ENCODE assay signal across 23 cellular contexts in the genomic region with DNA sequence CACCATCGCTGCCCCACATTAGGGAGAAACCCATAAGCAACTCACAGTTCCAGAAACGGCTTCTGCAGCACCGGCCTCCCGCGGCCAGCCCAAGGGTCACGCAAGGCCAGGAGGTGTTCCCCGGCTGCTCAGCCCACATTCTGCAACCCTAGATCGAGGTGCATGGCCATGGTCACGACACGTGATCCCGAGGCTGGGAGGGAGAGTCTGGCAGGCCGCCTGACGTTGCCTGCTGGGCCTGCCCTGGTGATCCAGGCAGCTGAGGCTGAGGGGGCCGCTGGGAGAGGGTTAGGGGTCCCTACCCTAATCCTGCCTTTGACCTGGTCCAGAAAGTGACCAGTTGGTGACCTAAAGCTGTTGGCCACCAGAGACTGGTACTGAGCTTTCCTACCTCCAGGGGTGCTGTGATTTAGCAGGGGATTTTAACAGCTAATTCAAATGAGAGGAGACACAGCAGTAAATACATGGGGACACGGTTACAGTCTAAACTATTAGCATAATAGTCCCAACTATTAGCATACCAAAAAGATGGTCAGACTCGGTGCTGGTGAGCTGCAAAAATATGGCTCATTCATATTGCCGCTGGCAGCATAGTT.
DNase-seq lines count a peak whose midpoint lies in the region; ATAC-seq, FAIRE-seq and TF ChIP-seq lines count a peak whose summit lies in the region.
"Had no signal": no experiment of that assay in that cellular context is flagged by ENCODE, and none has a peak within 500 bp of the region (broad histone marks: within the 10 kb centered on the region; RNA-seq: fewer than 3 reads in every experiment).

No MANE protein-coding gene starts in this region.

- no peak overlapping the region for H3K4me3 Mint-ChIP-seq in naive thymus-derived CD4-positive, alpha-beta T cell
- H3K4me3 Mint-ChIP-seq: activated naive CD8-positive, alpha-beta T cell; activated T-cell treated with anti-CD3 and anti-CD28 coated beads, Interleukin-2, amount 50 U/mL, for 72 hours; stimulated activated naive CD8-positive, alpha-beta T cell treated with anti-CD3 and anti-CD28 coated beads, Interleukin-15, amount 100 ng/mL, for 72 hours had no signal

- H4K8ac ChIP-seq in IMR-90 (ENCODE audit: low read depth in 2 of 2, low read length in 2 of 2): peak overlapping the region in 1 of 2 experiments; percentile 58; a peak in 1 of 4 replicates

- TF ChIP-seq POLR2A in IMR-90 (IDR thresholded peaks at IDR 0.05; ENCODE audit: low read depth, low read length) (no peak), K562 (conservative IDR thresholded peaks at IDR 0.05) (no peak), HepG2 (IDR thresholded peaks at IDR 0.05; ENCODE audit: insufficient read depth in 1 of 2, low read depth in 2 of 2, low read length in 2 of 2) (no peak), sigmoid colon (IDR thresholded peaks at IDR 0.05) (no peak)

- peak overlapping the region; percentile 82 for H2BK120ac ChIP-seq in IMR-90 (ENCODE audit: low read depth, low read length)

- peaks cover 27% of the 10 kb centered on the region for H3K9me1 ChIP-seq in IMR-90 (ENCODE audit: insufficient read depth, low read length)
- H3K9me1 ChIP-seq in K562 (ENCODE audit: control insufficient read depth, insufficient read depth, low read length): no peaks in the 10 kb centered on the region

- peaks cover 54% of the 10 kb centered on the region for H3K4me1 ChIP-seq in IMR-90 (ENCODE audit: control insufficient read depth, insufficient read depth, low read length)
- H3K4me1 ChIP-seq in K562 (replicated peaks in 1 of 2; ENCODE audit: control insufficient read depth in 2 of 2, insufficient read depth in 2 of 2, low read length in 2 of 2): peaks cover 8 to 57% of the 10 kb centered on the region in 2 experiments; a peak in 4 of 5 replicates
- H3K4me1 ChIP-seq in HepG2 (ENCODE audit: insufficient read depth, low read length): peaks cover 81% of the 10 kb centered on the region
- H3K4me1 ChIP-seq in sigmoid colon: peaks cover 0 to 94% (median 86%) of the 10 kb centered on the region in 4 donors
- H3K4me1 ChIP-seq in naive thymus-derived CD4-positive, alpha-beta T cell (ENCODE audit: control insufficient read depth in 2 of 2, insufficient read depth in 2 of 2, low read length in 2 of 2): no peaks in the 10 kb centered on the region

- H3K4me3 ChIP-seq in IMR-90 (ENCODE audit: insufficient read depth, low read depth, low read length) (no peak overlapping the region), K562 (no peak overlapping the region), HepG2 (replicated peaks in 1 of 3; ENCODE audit: insufficient read depth in 1 of 3, low read depth in 2 of 3, low read length in 3 of 3) (no peak overlapping the region), sigmoid colon (no peak overlapping the region)
- H3K4me3 ChIP-seq in naive thymus-derived CD4-positive, alpha-beta T cell (ENCODE audit: low read length): no peak overlapping the region
- H3K4me3 ChIP-seq: esophagus squamous epithelium, left lung, SK-N-MC, smooth muscle cell, upper lobe of left lung had no signal

- peak overlapping the region; percentile 86 for H2AK5ac ChIP-seq in IMR-90 (ENCODE audit: low read depth, low read length)

- in situ Hi-C loops in IMR-90 (cut with MboI; ENCODE audit: low sequenced_read_pairs): no loop called here
- in situ Hi-C loops in K562 (cut with MboI): no loop called here
- in situ Hi-C loops in HepG2 (cut with HindIII; ENCODE audit: extremely low pct_ligation_motif_present, low pct_unique_long_range_greater_than_20kb): loop anchor here (10.0 kb wide), 1 partner anchor 55 kb away; no protein-coding TSS in a partner anchor

- DNase-seq in IMR-90: no peak
- DNase-seq in K562 (ENCODE audit: extremely low read depth in 1 of 4, low spot score in 3 of 4): no peak
- DNase-seq in HepG2 (ENCODE audit: low spot score): peak; percentile 34
- no peak for DNase-seq in sigmoid colon
- no peak for DNase-seq in T1000 (lab: John Stamatoyannopoulos, UW)
- DNase-seq in naive thymus-derived CD4-positive, alpha-beta T cell: no peak
- DNase-seq in cerebellum (ENCODE audit: low spot score): no peak
- DNase-seq: activated CD4-positive, CD25-positive, alpha-beta regulatory T cell treated with anti-CD3 and anti-CD28 coated beads, Interleukin-2, amount 50 U/mL, for 72 hours; activated CD8-positive, alpha-beta memory T cell treated with anti-CD3 and anti-CD28 coated beads for 24 hours; activated T-cell treated with anti-CD3 and anti-CD28 coated beads, Interleukin-2, amount 50 U/mL, for 72 hours; esophagus squamous epithelium; MM.1S; NCI-H1436 treated with DMSO at 0.1 percent for 48 hours; NCI-H82; stimulated activated CD4-positive, alpha-beta T cell treated with anti-CD3 and anti-CD28 coated beads, Interleukin-4, amount 100 ng/mL, for 1 hour; stimulated activated naive CD8-positive, alpha-beta T cell treated with anti-CD3 and anti-CD28 coated beads, Interleukin-15, amount 100 ng/mL, for 72 hours had no signal

- H3K36me3 Mint-ChIP-seq in naive thymus-derived CD4-positive, alpha-beta T cell: no peaks in the 10 kb centered on the region
- H3K36me3 Mint-ChIP-seq: activated naive CD8-positive, alpha-beta T cell had no signal

- peak overlapping the region; percentile 59; the same call in 1 of the 2 replicates for H3K14ac ChIP-seq in IMR-90 (replicated peaks; ENCODE audit: low read depth, low read length)

- H2AK9ac ChIP-seq in IMR-90 (replicated peaks; ENCODE audit: low read depth, low read length, poor library complexity): peak overlapping the region; percentile 76

- no peak overlapping the region for H3K18ac ChIP-seq in IMR-90 (ENCODE audit: low read depth, low read length)

- no peak for TF ChIP-seq RAD21 in IMR-90 (IDR thresholded peaks at IDR 0.05; ENCODE audit: low read length)
- no peak for TF ChIP-seq RAD21 in K562 (CRISPR knock-in tag; conservative IDR thresholded peaks at IDR 0.05 in 1 of 2, IDR thresholded peaks at IDR 0.05 in 1 of 2)
- TF ChIP-seq RAD21 in HepG2 (CRISPR knock-in tag; IDR thresholded peaks at IDR 0.05): no peak

- peaks cover under 1% of the 10 kb centered on the region; the same call in 1 of the 2 replicates for H3K9me3 ChIP-seq in IMR-90 (ENCODE audit: control insufficient read depth, insufficient read depth, low read length)
- peaks cover 11% of the 10 kb centered on the region for H3K9me3 ChIP-seq in K562 (replicated peaks; ENCODE audit: control insufficient read depth, insufficient read depth, low read depth, low read length)
- H3K9me3 ChIP-seq in HepG2 (ENCODE audit: low read length): no peaks in the 10 kb centered on the region
- no peaks in the 10 kb centered on the region for H3K9me3 ChIP-seq in sigmoid colon
- peaks cover 0 to 11% (median 0%) of the 10 kb centered on the region in 3 experiments for H3K9me3 ChIP-seq in naive thymus-derived CD4-positive, alpha-beta T cell (ENCODE audit: control insufficient read depth in 2 of 3, low read length in 3 of 3)
- H3K9me3 ChIP-seq: esophagus squamous epithelium, left lung, upper lobe of left lung had no signal

- POLR2A ChIA-PET in IMR-90 (lab: Charles Lee; ENCODE audit: unreplicated experiment): interaction anchor here (0.6 kb wide), 1 partner anchor 42 kb away, joined by 3 read pairs; no protein-coding TSS in a partner anchor
- POLR2A ChIA-PET in K562 (lab: Yijun Ruan, JAX): interaction anchor here (3.7 kb wide), 1 partner anchor 10 kb away, joined by 14 read pairs; no protein-coding TSS in a partner anchor
- POLR2A ChIA-PET in HepG2 (lab: Yijun Ruan, JAX): interaction anchor here (1.2 kb wide), 1 partner anchor 42 kb away, joined by 3 read pairs; no protein-coding TSS in a partner anchor
- POLR2A ChIA-PET in naive thymus-derived CD4-positive, alpha-beta T cell (lab: Charles Lee): no interaction called here

- TF ChIP-seq CTCF in IMR-90 (conservative IDR thresholded peaks at IDR 0.05; ENCODE audit: low read depth, low read length) (0 out of 2 replicates have a peak, but pooled peaks have one; percentile 7), K562 (IDR thresholded peaks at IDR 0.05 in 2 of 3, conservative IDR thresholded peaks at IDR 0.05 in 1 of 3; ENCODE audit: insufficient read depth in 2 of 3, low read depth in 1 of 3, low read length in 3 of 3) (no peak), HepG2 (CRISPR knock-in tag; IDR thresholded peaks at IDR 0.05) (peak; percentile 29; the same call in 1 of the 2 replicates), sigmoid colon (IDR thresholded peaks at IDR 0.05) (peak in 1 of 4 experiments; percentile 17)

- peaks cover 31 to 92% of the 10 kb centered on the region in 2 experiments for H3K79me1 ChIP-seq in IMR-90 (ENCODE audit: low read depth in 1 of 2, low read length in 2 of 2)

- dilution Hi-C loops in IMR-90 (cut with HindIII; ENCODE audit: low sequenced_read_pairs, unreplicated experiment): no loop called here

- FAIRE-seq in K562 (lab: Jason Lieb, UNC): peak; percentile 59
- peak; percentile 21 for FAIRE-seq in HepG2 (lab: Jason Lieb, UNC)

- intact Hi-C loops in IMR-90 (cut with micrococcal nuclease) (no loop called here), K562 (cut with micrococcal nuclease) (no loop called here), HepG2 (cut with micrococcal nuclease; ENCODE audit: unreplicated experiment) (no loop called here), sigmoid colon (cut with DNase I) (no loop called here)
- intact Hi-C loops in naive thymus-derived CD4-positive, alpha-beta T cell (cut with micrococcal nuclease): no loop called here

- CTCF ChIA-PET in IMR-90 (lab: Yijun Ruan, JAX): interaction anchor here (0.9 kb wide), 1 partner anchor 20 kb away, joined by 4 read pairs; no protein-coding TSS in a partner anchor
- CTCF ChIA-PET in K562 (lab: Yijun Ruan, JAX; ENCODE audit: low intra/inter-chr PET ratio): no interaction called here
- CTCF ChIA-PET in HepG2 (lab: Yijun Ruan, JAX; ENCODE audit: low intra/inter-chr PET ratio, low total read pairs): no interaction called here
- CTCF ChIA-PET in naive thymus-derived CD4-positive, alpha-beta T cell (lab: Charles Lee): no interaction called here

- H2AFZ ChIP-seq in IMR-90 (replicated peaks; ENCODE audit: low read length, poor library complexity) (peak overlapping the region; percentile 37), K562 (ENCODE audit: low read depth, low read length) (no peak overlapping the region), HepG2 (ENCODE audit: low read length) (no peak overlapping the region)

- peaks cover 30% of the 10 kb centered on the region for H4K20me1 ChIP-seq in IMR-90 (ENCODE audit: insufficient read depth, low read length)
- no peaks in the 10 kb centered on the region; the same call in 1 of the 2 replicates for H4K20me1 ChIP-seq in K562 (replicated peaks; ENCODE audit: control insufficient read depth, insufficient read depth, low read length)
- H4K20me1 ChIP-seq in HepG2 (ENCODE audit: insufficient read depth, low read length): peaks cover 11% of the 10 kb centered on the region; the same call in 1 of the 2 replicates

- H3K27ac Mint-ChIP-seq in naive thymus-derived CD4-positive, alpha-beta T cell: no peak overlapping the region
- H3K27ac Mint-ChIP-seq: activated naive CD8-positive, alpha-beta T cell; activated T-cell treated with anti-CD3 and anti-CD28 coated beads, Interleukin-2, amount 50 U/mL, for 72 hours; stimulated activated naive CD8-positive, alpha-beta T cell treated with anti-CD3 and anti-CD28 coated beads, Interleukin-15, amount 100 ng/mL, for 72 hours had no signal

- H3K27ac ChIP-seq in IMR-90 (ENCODE audit: insufficient read depth, low read length): no peak overlapping the region
- H3K27ac ChIP-seq in K562 (ENCODE audit: extremely low read depth, low read depth, low read length): no peak overlapping the region
- H3K27ac ChIP-seq in HepG2 (ENCODE audit: extremely low read length, insufficient read depth, low read length): no peak overlapping the region
- peak overlapping the region in 3 of 4 donors; percentile 45 to 90 (median 67) for H3K27ac ChIP-seq in sigmoid colon
- H3K27ac ChIP-seq in naive thymus-derived CD4-positive, alpha-beta T cell (ENCODE audit: low read depth, low read length): no peak overlapping the region
- H3K27ac ChIP-seq: esophagus squamous epithelium, left lung, SK-N-MC, upper lobe of left lung had no signal

- no peaks in the 10 kb centered on the region for H3K4me1 Mint-ChIP-seq in naive thymus-derived CD4-positive, alpha-beta T cell
- H3K4me1 Mint-ChIP-seq: stimulated activated naive CD8-positive, alpha-beta T cell treated with anti-CD3 and anti-CD28 coated beads, Interleukin-15, amount 100 ng/mL, for 72 hours had no signal

- no peak overlapping the region for H3K56ac ChIP-seq in IMR-90 (ENCODE audit: extremely low read depth, insufficient read depth, low read length)

- H3K27me3 Mint-ChIP-seq in naive thymus-derived CD4-positive, alpha-beta T cell: peaks cover 0 to 5% (median 4%) of the 10 kb centered on the region in 5 donors

- WGBS in IMR-90 (ENCODE audit: extremely low coverage in 2 of 2, insufficient read length in 1 of 2), 2 experiments: 56% methylated on average over 4 of the region's 17 CpGs; no CpG with 5 or more reads in 1 of the 2 experiments
- WGBS in K562 (ENCODE audit: insufficient coverage, low coverage, missing lambda C conversion rate): 43% methylated on average over 17 of the region's 17 CpGs
- 7% methylated on average over 14 of the region's 17 CpGs for WGBS in HepG2 (ENCODE audit: low lambda C conversion rate)
- 59 to 80% methylated on average over 17 of the region's 17 CpGs for WGBS in sigmoid colon, 2 donors

- peak overlapping the region; percentile 23; the same call in 1 of the 3 replicates for H2BK15ac ChIP-seq in IMR-90 (ENCODE audit: low read depth, low read length)

- H3K36me3 ChIP-seq in IMR-90 (ENCODE audit: control insufficient read depth, insufficient read depth, low read length) (no peaks in the 10 kb centered on the region), K562 (ENCODE audit: control insufficient read depth, insufficient read depth, low read length) (peaks cover 4% of the 10 kb centered on the region; the same call in 1 of the 3 replicates), HepG2 (replicated peaks in 1 of 2; ENCODE audit: control insufficient read depth in 1 of 2, insufficient read depth in 2 of 2, low read length in 2 of 2) (no peaks in the 10 kb centered on the region), sigmoid colon (no peaks in the 10 kb centered on the region)
- H3K36me3 ChIP-seq in naive thymus-derived CD4-positive, alpha-beta T cell (ENCODE audit: control insufficient read depth in 2 of 3, insufficient read depth in 3 of 3, low read length in 3 of 3): no peaks in the 10 kb centered on the region
- H3K36me3 ChIP-seq: esophagus squamous epithelium, left lung, upper lobe of left lung had no signal

- H3K4me2 ChIP-seq in IMR-90 (ENCODE audit: low read depth, low read length): no peak overlapping the region
- no peak overlapping the region for H3K4me2 ChIP-seq in K562 (ENCODE audit: insufficient read depth, low read length)
- peak overlapping the region; percentile 6; the same call in 1 of the 2 replicates for H3K4me2 ChIP-seq in HepG2 (ENCODE audit: low read depth, low read length)
- H3K4me2 ChIP-seq: smooth muscle cell had no signal

- peak overlapping the region; percentile 12; the same call in 1 of the 2 replicates for H3K23ac ChIP-seq in IMR-90 (ENCODE audit: low read depth, low read length)

- peak overlapping the region; percentile 78 for H3K4ac ChIP-seq in IMR-90 (ENCODE audit: low read depth, low read length)

- peaks cover 12% of the 10 kb centered on the region for H3K79me2 ChIP-seq in K562 (ENCODE audit: control insufficient read depth, insufficient read depth, low read length)
- H3K79me2 ChIP-seq in HepG2 (ENCODE audit: insufficient read depth, low read length): no peaks in the 10 kb centered on the region

- no peak overlapping the region for H4K5ac ChIP-seq in IMR-90 (ENCODE audit: low read depth, low read length)

- no TSS peak for BruUV-seq in IMR-90 (replicated peaks; lab: Mats Ljungman, UMichigan)
- no TSS peak for BruUV-seq in K562 (replicated peaks; lab: Mats Ljungman, UMichigan)
- BruUV-seq in HepG2 (replicated peaks; lab: Mats Ljungman, UMichigan): no TSS peak

- H3K9ac ChIP-seq in IMR-90 (ENCODE audit: low read depth, low read length) (no peak overlapping the region), K562 (ENCODE audit: insufficient read depth in 1 of 2, low read depth in 2 of 2, low read length in 2 of 2) (no peak overlapping the region), HepG2 (ENCODE audit: insufficient read depth, low read depth, low read length) (no peak overlapping the region)

- H3K9me3 Mint-ChIP-seq in naive thymus-derived CD4-positive, alpha-beta T cell: peaks cover 0 to 8% (median 3%) of the 10 kb centered on the region in 11 donors

- ATAC-seq in IMR-90 (ENCODE audit: low read depth) (no peak), K562 (no peak; the same call in 2 of the 3 replicates), HepG2 (peak; percentile 50), GM21528 (IDR thresholded peaks at IDR 0.05; ENCODE audit: low FRiP score, unreplicated experiment) (no peak)
- ATAC-seq in naive thymus-derived CD4-positive, alpha-beta T cell: no peak
- ATAC-seq: activated T-cell treated with anti-CD3 and anti-CD28 coated beads, Interleukin-2, amount 50 U/mL, for 72 hours; left lung; Panc1; stimulated activated naive CD8-positive, alpha-beta T cell treated with anti-CD3 and anti-CD28 coated beads, Interleukin-15, amount 100 ng/mL, for 72 hours had no signal

- peak overlapping the region; percentile 54 for H4K91ac ChIP-seq in IMR-90 (ENCODE audit: insufficient read depth, low read depth, low read length)

- H2BK20ac ChIP-seq in IMR-90 (ENCODE audit: low read depth, low read length): peak overlapping the region; percentile 27; the same call in 1 of the 2 replicates

- H2BK5ac ChIP-seq in IMR-90 (ENCODE audit: low read depth, low read length, poor library complexity, severe bottlenecking): peak overlapping the region; percentile 79

- H3K27me3 ChIP-seq in IMR-90 (ENCODE audit: control insufficient read depth, insufficient read depth, low read length) (no peaks in the 10 kb centered on the region), K562 (ENCODE audit: control insufficient read depth in 2 of 2, insufficient read depth in 2 of 2, low read length in 2 of 2) (no peaks in the 10 kb centered on the region), HepG2 (ENCODE audit: control insufficient read depth in 1 of 2, insufficient read depth in 2 of 2, low read length in 2 of 2) (peaks cover 0 to 4% of the 10 kb centered on the region in 2 experiments; a peak in 1 of 5 replicates), sigmoid colon (no peaks in the 10 kb centered on the region)
- H3K27me3 ChIP-seq in naive thymus-derived CD4-positive, alpha-beta T cell (ENCODE audit: control insufficient read depth in 2 of 2, insufficient read depth in 2 of 2, low read length in 2 of 2): no peaks in the 10 kb centered on the region
- H3K27me3 ChIP-seq: upper lobe of left lung had no signal

- no peak for TF ChIP-seq EP300 in K562 (IDR thresholded peaks at IDR 0.05; ENCODE audit: low read length)
- TF ChIP-seq EP300 in HepG2 (IDR thresholded peaks at IDR 0.05; ENCODE audit: low read depth in 2 of 2, low read length in 2 of 2): peak in 1 of 2 experiments; percentile 18; a peak in 1 of 4 replicates
- no peak for TF ChIP-seq EP300 in HepG2 (CRISPR knock-in tag; IDR thresholded peaks at IDR 0.05; ENCODE audit: borderline replicate concordance)
- no peak for TF ChIP-seq EP300 in sigmoid colon (IDR thresholded peaks at IDR 0.05)

Comparison
In these comparisons a context has a peak if more than half of its experiments do, and no peak if none do; other contexts are left out.
1. H3K27ac ChIP-seq: peak in sigmoid colon (3 of 4); none in IMR-90 (single experiment), K562 (single experiment), HepG2 (single experiment) and naive thymus-derived CD4-positive, alpha-beta T cell (single experiment).
2. CTCF ChIP-seq: peak in IMR-90 (single experiment) and HepG2 (single experiment); none in K562 (0 of 3).